Comparison of ENCODE assay signal across 1 cellular context in the genomic region with DNA sequence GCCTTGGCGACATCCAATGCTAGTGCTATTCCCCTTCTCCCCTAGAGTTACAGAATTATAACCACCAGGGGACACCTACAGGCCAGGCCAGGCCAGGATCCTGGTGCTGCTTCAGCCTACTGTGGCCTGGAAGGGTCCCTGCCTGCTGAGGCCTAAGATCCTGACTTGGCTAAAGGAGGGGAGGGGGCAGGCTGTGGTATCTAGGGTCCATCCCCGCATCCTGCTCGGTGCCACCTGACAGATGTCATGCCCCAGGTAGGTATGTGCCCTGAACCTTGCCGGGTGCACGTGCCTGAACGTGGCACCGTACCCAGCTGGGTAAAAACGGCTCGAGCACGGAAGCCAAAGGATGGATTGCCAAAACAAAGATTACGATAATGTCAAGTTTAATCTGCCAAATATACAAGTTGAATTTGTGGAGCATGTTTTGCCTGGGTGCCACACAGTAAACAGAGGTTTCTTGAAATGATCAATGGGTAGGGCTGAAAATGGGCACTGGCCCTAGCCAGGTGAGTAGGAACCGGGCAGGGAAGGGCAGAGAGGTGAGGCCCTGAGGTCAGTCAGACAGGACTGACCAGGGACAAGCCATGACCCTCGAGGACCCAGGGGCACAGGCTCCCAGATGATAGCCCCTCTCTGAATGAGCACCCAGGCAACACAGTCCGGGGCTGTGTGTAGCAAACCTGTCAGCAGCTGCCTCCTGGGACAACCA.
TF ChIP-seq lines count a peak whose summit lies in the region.

No MANE protein-coding gene starts in this region.

TF ChIP-seq in GM12891, 5 proteins besides CTCF, POLR2A, EP300 and RAD21 (continued from another document):
- TF ChIP-seq PAX5 (IDR thresholded peaks at IDR 0.05; ENCODE audit: insufficient read depth, low read length, severe bottlenecking) = no peak
